In the genomic region with DNA sequence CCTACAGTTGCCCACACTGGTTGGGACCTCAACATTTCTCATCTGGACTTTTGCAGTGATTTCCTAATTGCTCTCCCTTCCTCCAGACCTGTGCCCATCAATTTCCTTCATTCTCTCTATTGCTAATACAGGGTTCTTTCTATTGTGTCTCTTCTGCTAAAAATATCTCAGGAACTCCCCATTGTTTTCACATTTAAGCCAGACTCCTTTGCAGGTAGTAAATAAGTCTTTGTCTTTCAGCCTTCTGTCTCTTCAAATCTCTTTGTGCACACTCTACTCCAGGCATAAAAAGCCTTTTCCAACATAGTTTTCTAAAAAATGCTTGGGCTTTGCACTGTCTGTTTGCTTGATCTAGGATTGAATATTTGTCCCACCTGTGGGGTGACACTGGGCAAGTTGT, we compare ENCODE assay signal across 29 cellular contexts.
"Had no signal": no experiment of that assay in that cellular context is flagged by ENCODE, and none has a peak within 500 bp of the region (broad histone marks: within the 10 kb centered on the region; RNA-seq: fewer than 3 reads in every experiment).

No MANE protein-coding gene starts in this region.

- H3K9me3 ChIP-seq: adrenal gland, body of pancreas had no signal

- DNase-seq: activated B cell treated with CpG ODN at 0.5 μM for 24 hours; activated CD4-positive, alpha-beta T cell treated with anti-CD3 and anti-CD28 coated beads for 48 hours; activated CD4-positive, alpha-beta T cell treated with anti-CD3 and anti-CD28 coated beads, Interleukin-2, amount 50 U/mL, for 1 hour; activated CD4-positive, alpha-beta T cell treated with anti-CD3 and anti-CD28 coated beads, Interleukin-2, amount 50 U/mL, for 48 hours; activated CD8-positive, alpha-beta memory T cell treated with anti-CD3 and anti-CD28 coated beads for 24 hours; activated CD8-positive, alpha-beta memory T cell treated with anti-CD3 and anti-CD28 coated beads, Interleukin-2, amount 50 U/mL, for 4 hours; activated CD8-positive, alpha-beta T cell treated with anti-CD3 and anti-CD28 coated beads for 36 hours; activated effector memory CD4-positive, alpha-beta T cell treated with anti-CD3 and anti-CD28 coated beads, Interleukin-2, amount 50 U/mL, for 16 hours; activated naive CD4-positive, alpha-beta T cell treated with anti-CD3 and anti-CD28 coated beads for 36 hours; activated naive CD8-positive, alpha-beta T cell treated with anti-CD3 and anti-CD28 coated beads for 36 hours; activated naive CD8-positive, alpha-beta T cell treated with anti-CD3 and anti-CD28 coated beads, Interleukin-2, amount 50 U/mL, for 24 hours; activated T-cell treated with anti-CD3 and anti-CD28 coated beads, Interleukin-2, amount 50 U/mL, for 1 hour; activated T-cell treated with anti-CD3 and anti-CD28 coated beads, Interleukin-2, amount 50 U/mL, for 48 hours; adrenal gland; amygdala; aorta; body of pancreas; central memory CD4-positive, alpha-beta T cell; effector CD8-positive, alpha-beta T cell; foreskin fibroblast; head of caudate nucleus; T-helper 1 cell; T-helper 17 cell; T1000; WERI-Rb-1 had no signal

- H3K27me3 Mint-ChIP-seq: activated CD8-positive, alpha-beta T cell treated with anti-CD3 and anti-CD28 coated beads for 36 hours; activated naive CD8-positive, alpha-beta T cell treated with anti-CD3 and anti-CD28 coated beads for 36 hours; activated naive CD8-positive, alpha-beta T cell treated with anti-CD3 and anti-CD28 coated beads, Interleukin-2, amount 50 U/mL, for 24 hours; T-helper 17 cell had no signal

- H3K36me3 ChIP-seq: adrenal gland, WERI-Rb-1 had no signal

- H3K4me3 ChIP-seq: adrenal gland, body of pancreas had no signal

- H3K27ac Mint-ChIP-seq: activated B cell treated with CpG ODN at 0.5 μM for 24 hours; activated CD8-positive, alpha-beta T cell treated with anti-CD3 and anti-CD28 coated beads for 36 hours; activated naive CD4-positive, alpha-beta T cell treated with anti-CD3 and anti-CD28 coated beads for 36 hours; activated naive CD4-positive, alpha-beta T cell treated with anti-CD3 and anti-CD28 coated beads, Interleukin-2, amount 50 U/mL, for 24 hours; activated naive CD8-positive, alpha-beta T cell treated with anti-CD3 and anti-CD28 coated beads for 36 hours; activated naive CD8-positive, alpha-beta T cell treated with anti-CD3 and anti-CD28 coated beads, Interleukin-2, amount 50 U/mL, for 24 hours; activated T-helper 1 cell treated with anti-CD3 and anti-CD28 coated beads, Interleukin-12 subunit alpha, Interleukin-12 subunit beta, Interleukin-2, Interleukin-4 antibody, amounts not matched to agents 30 ng/mL and 10 ng/mL and 1 ng/mL, durations not matched to agents 14 hours and 24 hours and 36 hours; activated T-helper 2 cell treated with anti-CD3 and anti-CD28 coated beads, Interferon-gamma antibody, Interleukin-2, Interleukin-4, amounts not matched to agents 10 μg/mL and 5 μg/mL and 100 μg/mL, durations not matched to agents 14 hours and 24 hours and 36 hours; T-helper 17 cell; T-helper 2 cell treated with Interferon-gamma antibody and Interleukin-4, amounts not matched to agents 5 μg/mL and 100 μg/mL, for 36 hours had no signal

- H3K9me3 Mint-ChIP-seq: activated B cell treated with CpG ODN at 0.5 μM for 24 hours; activated naive CD4-positive, alpha-beta T cell treated with anti-CD3 and anti-CD28 coated beads for 36 hours; activated naive CD4-positive, alpha-beta T cell treated with anti-CD3 and anti-CD28 coated beads, Interleukin-2, amount 50 U/mL, for 24 hours; activated naive CD8-positive, alpha-beta T cell treated with anti-CD3 and anti-CD28 coated beads for 36 hours; activated naive CD8-positive, alpha-beta T cell treated with anti-CD3 and anti-CD28 coated beads, Interleukin-2, amount 50 U/mL, for 24 hours; activated T-helper 1 cell treated with anti-CD3 and anti-CD28 coated beads, Interleukin-12 subunit alpha, Interleukin-12 subunit beta, Interleukin-2, Interleukin-4 antibody, amounts not matched to agents 30 ng/mL and 10 ng/mL and 1 ng/mL, durations not matched to agents 14 hours and 24 hours and 36 hours; activated T-helper 2 cell treated with anti-CD3 and anti-CD28 coated beads, Interferon-gamma antibody, Interleukin-2, Interleukin-4, amounts not matched to agents 10 μg/mL and 5 μg/mL and 100 μg/mL, durations not matched to agents 14 hours and 24 hours and 36 hours; T-helper 2 cell treated with Interferon-gamma antibody and Interleukin-4, amounts not matched to agents 5 μg/mL and 100 μg/mL, for 36 hours had no signal

- H3K27me3 ChIP-seq: adrenal gland, body of pancreas had no signal

- H3K4me1 Mint-ChIP-seq: activated B cell treated with CpG ODN at 0.5 μM for 24 hours; activated naive CD4-positive, alpha-beta T cell treated with anti-CD3 and anti-CD28 coated beads, Interleukin-2, amount 50 U/mL, for 24 hours; activated naive CD8-positive, alpha-beta T cell treated with anti-CD3 and anti-CD28 coated beads for 36 hours; activated naive CD8-positive, alpha-beta T cell treated with anti-CD3 and anti-CD28 coated beads, Interleukin-2, amount 50 U/mL, for 24 hours; T-helper 17 cell had no signal

- H3K36me3 Mint-ChIP-seq: activated naive CD4-positive, alpha-beta T cell treated with anti-CD3 and anti-CD28 coated beads, Interleukin-2, amount 50 U/mL, for 24 hours; activated naive CD8-positive, alpha-beta T cell treated with anti-CD3 and anti-CD28 coated beads for 36 hours had no signal

- H3K4me1 ChIP-seq: adrenal gland, body of pancreas had no signal

- H3K27ac ChIP-seq: adrenal gland, body of pancreas, WERI-Rb-1 had no signal

- H3K4me3 Mint-ChIP-seq: activated B cell treated with CpG ODN at 0.5 μM for 24 hours; activated CD8-positive, alpha-beta T cell treated with anti-CD3 and anti-CD28 coated beads for 36 hours; activated naive CD4-positive, alpha-beta T cell treated with anti-CD3 and anti-CD28 coated beads for 36 hours; activated naive CD4-positive, alpha-beta T cell treated with anti-CD3 and anti-CD28 coated beads, Interleukin-2, amount 50 U/mL, for 24 hours; activated naive CD8-positive, alpha-beta T cell treated with anti-CD3 and anti-CD28 coated beads for 36 hours; activated naive CD8-positive, alpha-beta T cell treated with anti-CD3 and anti-CD28 coated beads, Interleukin-2, amount 50 U/mL, for 24 hours; activated T-helper 1 cell treated with anti-CD3 and anti-CD28 coated beads, Interleukin-12 subunit alpha, Interleukin-12 subunit beta, Interleukin-2, Interleukin-4 antibody, amounts not matched to agents 30 ng/mL and 10 ng/mL and 1 ng/mL, durations not matched to agents 14 hours and 24 hours and 36 hours; T-helper 17 cell; T-helper 2 cell treated with Interferon-gamma antibody and Interleukin-4, amounts not matched to agents 5 μg/mL and 100 μg/mL, for 36 hours had no signal
